Comparison of ENCODE assay signal across 8 cellular contexts in genomic region chr11:35142481-35143207, GRCh38. TPM values are rescaled to one million over a fixed set of nuclear protein-coding genes. Genes with fewer than 3 reads are reported as not detected.
DNase-seq lines count a peak whose midpoint lies in the region; ATAC-seq and TF ChIP-seq lines count a peak whose summit lies in the region.

No MANE protein-coding gene starts in this region.

- intact Hi-C loops in activated B cell treated with CpG ODN at 0.5 μM for 24 hours (cut with micrococcal nuclease) = loop anchor here (5.0 kb wide), 2 partner anchors 40 to 250 kb away; no protein-coding TSS in a partner anchor

- H3K36me3 Mint-ChIP-seq in activated CD8-positive, alpha-beta memory T cell treated with anti-CD3 and anti-CD28 coated beads, Interleukin-2, amount 10 ng/mL, durations not matched to agents 7 days and 5 days = peaks cover 39% of the 10 kb centered on the region
- peaks cover 82% of the 10 kb centered on the region for H3K36me3 Mint-ChIP-seq in activated B cell treated with CpG ODN at 0.5 μM for 24 hours (ENCODE audit: low read depth)

- CTCF ChIA-PET in activated CD8-positive, alpha-beta memory T cell treated with anti-CD3 and anti-CD28 coated beads, Interleukin-2, amount 10 ng/mL, durations not matched to agents 7 days and 5 days (lab: Charles Lee) = interaction anchor here (1.7 kb wide), 1 partner anchor 131 kb away, joined by 4 read pairs; no protein-coding TSS in a partner anchor
- CTCF ChIA-PET in activated B cell treated with CpG ODN at 0.5 μM for 24 hours (lab: Charles Lee) = interaction anchor here (0.7 to 3.9 kb wide), 2 partner anchors 143 to 145 kb away, joined by 3 to 16 read pairs; no protein-coding TSS in a partner anchor

- no peaks in the 10 kb centered on the region for H3K36me3 ChIP-seq in thymus (ENCODE audit: control insufficient read depth, insufficient read depth)

- H3K9me3 ChIP-seq in thymus (ENCODE audit: control insufficient read depth) = no peaks in the 10 kb centered on the region

- 92% methylated on average over 3 of the region's 3 CpGs for WGBS in thymus

- POLR2A ChIA-PET in activated B cell treated with CpG ODN at 0.5 μM for 24 hours (lab: Charles Lee) = interaction anchor here (0.6 to 6.8 kb wide), 9 partner anchors 7 to 144 kb away, joined by 3 to 222 read pairs (median 27); no protein-coding TSS in a partner anchor

- peak overlapping the region; percentile 12 for H3K27ac ChIP-seq in thymus (ENCODE audit: low read depth)

- H3K4me1 ChIP-seq in thymus (ENCODE audit: control insufficient read depth, insufficient read depth, low read length) = peaks cover 42% of the 10 kb centered on the region

- H3K9me3 Mint-ChIP-seq in activated CD8-positive, alpha-beta memory T cell treated with anti-CD3 and anti-CD28 coated beads, Interleukin-2, amount 10 ng/mL, durations not matched to agents 7 days and 5 days (ENCODE audit: low read depth) = no peaks in the 10 kb centered on the region
- H3K9me3 Mint-ChIP-seq in activated B cell treated with CpG ODN at 0.5 μM for 24 hours = no peaks in the 10 kb centered on the region

- H3K4me1 Mint-ChIP-seq in activated CD8-positive, alpha-beta memory T cell treated with anti-CD3 and anti-CD28 coated beads, Interleukin-2, amount 10 ng/mL, durations not matched to agents 7 days and 5 days = peaks cover 78% of the 10 kb centered on the region
- peaks cover 77% of the 10 kb centered on the region for H3K4me1 Mint-ChIP-seq in activated B cell treated with CpG ODN at 0.5 μM for 24 hours

- DNase-seq in activated CD8-positive, alpha-beta memory T cell treated with anti-CD3 and anti-CD28 coated beads, Interleukin-2, amount 10 ng/mL, durations not matched to agents 7 days and 5 days = no peak
- DNase-seq in activated CD8-positive, alpha-beta memory T cell treated with anti-CD3 and anti-CD28 coated beads, Interleukin-2, amount 50 U/mL, for 48 hours = no peak
- DNase-seq in activated B cell treated with CpG ODN at 0.5 μM for 24 hours (no peak), fibroblast of pulmonary artery (ENCODE audit: low read depth) (peak; percentile 70), cortex of kidney (lab: John Stamatoyannopoulos, UW) (no peak), iPS-NIHi11 (ENCODE audit: low spot score) (no peak)

- H3K4me3 Mint-ChIP-seq in activated CD8-positive, alpha-beta memory T cell treated with anti-CD3 and anti-CD28 coated beads, Interleukin-2, amount 10 ng/mL, durations not matched to agents 7 days and 5 days = peak overlapping the region; percentile 90
- peak overlapping the region; percentile 97 for H3K4me3 Mint-ChIP-seq in activated B cell treated with CpG ODN at 0.5 μM for 24 hours

- H3K27ac Mint-ChIP-seq in activated CD8-positive, alpha-beta memory T cell treated with anti-CD3 and anti-CD28 coated beads, Interleukin-2, amount 10 ng/mL, durations not matched to agents 7 days and 5 days = peak overlapping the region; percentile 56
- H3K27ac Mint-ChIP-seq in activated B cell treated with CpG ODN at 0.5 μM for 24 hours = peak overlapping the region; percentile 98

- no peak for TF ChIP-seq CTCF in activated B cell treated with CpG ODN at 0.5 μM for 24 hours (IDR thresholded peaks at IDR 0.05)
- TF ChIP-seq CTCF in fibroblast of pulmonary artery (IDR thresholded peaks at IDR 0.05; ENCODE audit: low read length, missing control alignments) = no peak

- peaks cover 6% of the 10 kb centered on the region for H3K27me3 Mint-ChIP-seq in activated CD8-positive, alpha-beta memory T cell treated with anti-CD3 and anti-CD28 coated beads, Interleukin-2, amount 10 ng/mL, durations not matched to agents 7 days and 5 days
- H3K27me3 Mint-ChIP-seq in activated B cell treated with CpG ODN at 0.5 μM for 24 hours = no peaks in the 10 kb centered on the region

- H3K4me3 ChIP-seq in fibroblast of pulmonary artery (replicated peaks; ENCODE audit: low read depth, low read length) = peak overlapping the region; percentile 1
- H3K4me3 ChIP-seq in thymus (ENCODE audit: low read length) = no peak overlapping the region

- H3K27me3 ChIP-seq in thymus (ENCODE audit: control insufficient read depth, insufficient read depth) = no peaks in the 10 kb centered on the region

- ATAC-seq in activated CD8-positive, alpha-beta memory T cell treated with anti-CD3 and anti-CD28 coated beads, Interleukin-2, amount 10 ng/mL, durations not matched to agents 7 days and 5 days = no peak
- ATAC-seq in activated B cell treated with CpG ODN at 0.5 μM for 24 hours (ENCODE audit: low read depth) (no peak), GM18861 (IDR thresholded peaks at IDR 0.05; ENCODE audit: unreplicated experiment) (no peak)

RNA-seq across cellular contexts. Expression of gene CD44, which starts 3.7 kb away (rescaled TPM):
- total RNA-seq in activated CD8-positive, alpha-beta memory T cell treated with anti-CD3 and anti-CD28 coated beads, Interleukin-2, amount 10 ng/mL, durations not matched to agents 7 days and 5 days = 100 to 1,000 TPM; 212 to 294 TPM
- 1,441 and 1,546 TPM in 2 replicates for total RNA-seq in activated B cell treated with CpG ODN at 0.5 μM for 24 hours
- 78.7 TPM for polyA plus RNA-seq in thymus
